8 cellular contexts compared by ENCODE assay signal in genomic region chrX:77899081-77899828, GRCh38.
DNase-seq lines count a peak whose midpoint lies in the region; ATAC-seq and TF ChIP-seq lines count a peak whose summit lies in the region.

TSS of gene COX7B (plus strand) at chrX:77899468. CDS start at chrX:77899554, 86 bp downstream.

- DNase-seq in DMS53 (lab: John Stamatoyannopoulos, UW) (peak; percentile 98), HuH-7.5 (ENCODE audit: low spot score) (peak; percentile 52), activated T-cell treated with anti-CD3 and anti-CD28 coated beads for 24 hours (ENCODE audit: low read depth) (peak; percentile 58), epithelial cell of prostate (ENCODE audit: low read depth, low spot score) (peak; percentile 74), middle frontal gyrus (ENCODE audit: extremely low spot score, low spot score) (peak; percentile 87)

- H3K27me3 ChIP-seq in OCI-LY3 (ENCODE audit: low read depth, low read length) = no peaks in the 10 kb centered on the region

- peak; percentile 68 for ATAC-seq in GM21528 (IDR thresholded peaks at IDR 0.05; ENCODE audit: low FRiP score, unreplicated experiment)
- ATAC-seq in stimulated activated memory B cell treated with anti-CD40 and anti-IgM and Interleukin-4, amounts not matched to agents 10 μg/mL and 1 μg/mL and 100 μg/mL, for 72 hours = peak; percentile 84

- H3K79me2 ChIP-seq in OCI-LY3 (ENCODE audit: low read length) = peaks cover 46% of the 10 kb centered on the region

- H3K36me3 ChIP-seq in OCI-LY3 (replicated peaks; ENCODE audit: low read depth, low read length) = peaks cover 23% of the 10 kb centered on the region

- peak within 1 kb of the TSS; percentile 85 for H3K27ac ChIP-seq in OCI-LY3 (ENCODE audit: low read length)
- H3K27ac ChIP-seq in epithelial cell of prostate = peak within 1 kb of the TSS; percentile 81

- peak within 1 kb of the TSS; percentile 100 for H3K4me3 ChIP-seq in OCI-LY3 (ENCODE audit: low read length)

- peak within 1 kb of the TSS; percentile 85 for H3K4me2 ChIP-seq in OCI-LY3 (ENCODE audit: low read length)

- no peaks in the 10 kb centered on the region for H4K20me1 ChIP-seq in OCI-LY3 (ENCODE audit: insufficient read depth, low read length)

- peaks cover 11% of the 10 kb centered on the region for H3K4me1 ChIP-seq in OCI-LY3 (ENCODE audit: low read length)

- peak within 1 kb of the TSS; percentile 95 for H3K27ac Mint-ChIP-seq in stimulated activated memory B cell treated with anti-CD40 and anti-IgM and Interleukin-4, amounts not matched to agents 10 μg/mL and 1 μg/mL and 100 μg/mL, for 72 hours

- peak within 1 kb of the TSS; percentile 93 for H3K4me3 Mint-ChIP-seq in stimulated activated memory B cell treated with anti-CD40 and anti-IgM and Interleukin-4, amounts not matched to agents 10 μg/mL and 1 μg/mL and 100 μg/mL, for 72 hours

- H3K4me1 Mint-ChIP-seq in stimulated activated memory B cell treated with anti-CD40 and anti-IgM and Interleukin-4, amounts not matched to agents 10 μg/mL and 1 μg/mL and 100 μg/mL, for 72 hours = no peaks in the 10 kb centered on the region

- H3K27me3 Mint-ChIP-seq in stimulated activated memory B cell treated with anti-CD40 and anti-IgM and Interleukin-4, amounts not matched to agents 10 μg/mL and 1 μg/mL and 100 μg/mL, for 72 hours = no peaks in the 10 kb centered on the region

- H3K36me3 Mint-ChIP-seq in stimulated activated memory B cell treated with anti-CD40 and anti-IgM and Interleukin-4, amounts not matched to agents 10 μg/mL and 1 μg/mL and 100 μg/mL, for 72 hours = peaks cover 5% of the 10 kb centered on the region

- H2AFZ ChIP-seq in OCI-LY3 (ENCODE audit: low read depth, low read length) = peak within 1 kb of the TSS; percentile 26; the same call in 1 of the 2 replicates

- no peaks in the 10 kb centered on the region for H3K9me3 Mint-ChIP-seq in stimulated activated memory B cell treated with anti-CD40 and anti-IgM and Interleukin-4, amounts not matched to agents 10 μg/mL and 1 μg/mL and 100 μg/mL, for 72 hours

- TF ChIP-seq CTCF in OCI-LY3 (IDR thresholded peaks at IDR 0.05; ENCODE audit: low read depth, low read length) = peak; percentile 48

- H3K9me3 ChIP-seq in OCI-LY3 (ENCODE audit: insufficient read depth, low read length) = no peaks in the 10 kb centered on the region

- H3K9ac ChIP-seq in OCI-LY3 (ENCODE audit: low read length) = peak within 1 kb of the TSS; percentile 90

Comparison
In these comparisons a context has a peak if more than half of its experiments do, and no peak if none do; other contexts are left out.
1. Peak in every context shown above with its lines: DNase-seq, ATAC-seq, H3K4me3 ChIP-seq and H3K27ac ChIP-seq.